ENCODE assay signal across 9 cellular contexts in genomic region chr16:68704232-68704867, GRCh38. TPM values are rescaled to one million over a fixed set of nuclear protein-coding genes. Genes with fewer than 3 reads are reported as not detected.
A peak's percentile ranks its signal among the peaks of the same experiment; 100 is the strongest.
DNase-seq lines count a peak whose midpoint lies in the region; ATAC-seq and TF ChIP-seq lines count a peak whose summit lies in the region.
"Had no signal": no experiment of that assay in that cellular context is flagged by ENCODE, and none has a peak within 500 bp of the region (broad histone marks: within the 10 kb centered on the region; RNA-seq: fewer than 3 reads in every experiment).

No MANE protein-coding gene starts in this region.

- no peak for TF ChIP-seq EP300 in transverse colon (IDR thresholded peaks at IDR 0.05; ENCODE audit: low read depth)

- no peaks in the 10 kb centered on the region for H3K9me3 ChIP-seq in Peyer's patch
- H3K9me3 ChIP-seq in transverse colon = no peaks in the 10 kb centered on the region

- H3K4me1 Mint-ChIP-seq in activated T-cell treated with anti-CD3 and anti-CD28 coated beads, Interleukin-2, amount 50 U/mL, for 72 hours (ENCODE audit: low read depth) = peaks cover 13% of the 10 kb centered on the region
- H3K4me1 Mint-ChIP-seq: activated naive CD4-positive, alpha-beta T cell treated with anti-CD3 and anti-CD28 coated beads, Interleukin-2, amount 50 U/mL, for 24 hours had no signal

- H3K36me3 ChIP-seq in Peyer's patch (no peaks in the 10 kb centered on the region), transverse colon (no peaks in the 10 kb centered on the region)

- H3K9me3 Mint-ChIP-seq in activated T-cell treated with anti-CD3 and anti-CD28 coated beads, Interleukin-2, amount 50 U/mL, for 72 hours = no peaks in the 10 kb centered on the region
- H3K9me3 Mint-ChIP-seq: activated naive CD4-positive, alpha-beta T cell treated with anti-CD3 and anti-CD28 coated beads, Interleukin-2, amount 50 U/mL, for 24 hours had no signal

- 36% methylated on average over 15 of the region's 15 CpGs; no CpG with 5 or more reads in 1 of the 2 donors for WGBS in transverse colon (ENCODE audit: low coverage in 1 of 2), 2 donors

- TF ChIP-seq CTCF in LNCAP (IDR thresholded peaks at IDR 0.05) (peak; percentile 95), Peyer's patch (IDR thresholded peaks at IDR 0.05) (peak; percentile 26 to 98 (median 86)), transverse colon (IDR thresholded peaks at IDR 0.05) (peak; percentile 69 to 96 (median 79))

- H3K27ac ChIP-seq in Peyer's patch (no peak overlapping the region), transverse colon (no peak overlapping the region)

- ATAC-seq in activated T-cell treated with anti-CD3 and anti-CD28 coated beads, Interleukin-2, amount 50 U/mL, for 72 hours (replicated peaks in 1 of 2) = peak; percentile 76 to 80
- no peak for ATAC-seq in HG03135 (IDR thresholded peaks at IDR 0.05; ENCODE audit: unreplicated experiment)

- TF ChIP-seq POLR2A in Peyer's patch (IDR thresholded peaks at IDR 0.05) = no peak
- no peak for TF ChIP-seq POLR2A in transverse colon (IDR thresholded peaks at IDR 0.05)

- no peaks in the 10 kb centered on the region for H3K27me3 Mint-ChIP-seq in activated T-cell treated with anti-CD3 and anti-CD28 coated beads, Interleukin-2, amount 50 U/mL, for 72 hours (ENCODE audit: low read depth)
- H3K27me3 Mint-ChIP-seq: activated naive CD4-positive, alpha-beta T cell treated with anti-CD3 and anti-CD28 coated beads, Interleukin-2, amount 50 U/mL, for 24 hours had no signal

- no peaks in the 10 kb centered on the region for H3K36me3 Mint-ChIP-seq in activated T-cell treated with anti-CD3 and anti-CD28 coated beads, Interleukin-2, amount 50 U/mL, for 72 hours (ENCODE audit: insufficient read depth in 2 of 2)
- H3K36me3 Mint-ChIP-seq: activated naive CD4-positive, alpha-beta T cell treated with anti-CD3 and anti-CD28 coated beads, Interleukin-2, amount 50 U/mL, for 24 hours had no signal

- intact Hi-C loops in transverse colon (cut with DNase I; ENCODE audit: low total_unique reads) = no loop called here

- no peaks in the 10 kb centered on the region for H3K27me3 ChIP-seq in Peyer's patch
- H3K27me3 ChIP-seq in transverse colon = no peaks in the 10 kb centered on the region

- H3K4me3 Mint-ChIP-seq in activated T-cell treated with anti-CD3 and anti-CD28 coated beads, Interleukin-2, amount 50 U/mL, for 72 hours = peak overlapping the region in 1 of 2 donors; percentile 29
- H3K4me3 Mint-ChIP-seq: activated naive CD4-positive, alpha-beta T cell treated with anti-CD3 and anti-CD28 coated beads, Interleukin-2, amount 50 U/mL, for 24 hours had no signal

- in situ Hi-C loops in transverse colon (cut with MboI; ENCODE audit: low pct_ligation_motif_present in 1 of 4, low pct_unique_long_range_greater_than_20kb in 1 of 4, low sequenced_read_pairs in 3 of 4) = loop anchor here in 3 of 4 donors (10.0 kb wide), 2 partner anchors 90 to 100 kb away; no protein-coding TSS in a partner anchor

- H3K4me1 ChIP-seq in Peyer's patch (peaks cover 0 to 16% (median 0%) of the 10 kb centered on the region in 4 donors), transverse colon (peaks cover 0 to 14% (median 6%) of the 10 kb centered on the region in 4 donors)

- no peak overlapping the region for H3K4me3 ChIP-seq in Peyer's patch
- no peak overlapping the region for H3K4me3 ChIP-seq in transverse colon

- H3K27ac Mint-ChIP-seq in activated T-cell treated with anti-CD3 and anti-CD28 coated beads, Interleukin-2, amount 50 U/mL, for 72 hours = no peak overlapping the region
- H3K27ac Mint-ChIP-seq: activated naive CD4-positive, alpha-beta T cell treated with anti-CD3 and anti-CD28 coated beads, Interleukin-2, amount 50 U/mL, for 24 hours had no signal

- DNase-seq in DMS79 (lab: John Stamatoyannopoulos, UW) = peak; percentile 41
- peak; percentile 43 to 92 (median 92) for DNase-seq in Peyer's patch
- DNase-seq in activated T-cell treated with anti-CD3 and anti-CD28 coated beads, Interleukin-2, amount 50 U/mL, for 72 hours = peak; percentile 68 to 74
- DNase-seq in fibroblast of the conjunctiva (ENCODE audit: low read depth) = peak; percentile 31
- DNase-seq in occipital lobe (lab: John Stamatoyannopoulos, UW) = peak; percentile 59
- DNase-seq in transverse colon = peak; percentile 92

RNA-seq across cellular contexts. Expression of gene CDH1, which starts 32.7 kb away (rescaled TPM):
- total RNA-seq in Peyer's patch (100 to 1,000 TPM in 3 of 4 donors, 10 to 100 TPM in 1; 56.9 to 612 (median 429) TPM), occipital lobe (1.1 TPM), transverse colon (100 to 1,000 TPM; 190 to 551 (median 434) TPM)
- 1 to 10 TPM; 5.2 to 8.6 TPM for total RNA-seq in activated T-cell treated with anti-CD3 and anti-CD28 coated beads, Interleukin-2, amount 50 U/mL, for 72 hours

RNA-seq across cellular contexts. Expression of gene CDH3, which starts 59.2 kb away (rescaled TPM):
- 1 to 10 TPM in 1 of 4 donors, under 1 TPM in 1, not detected in 2; 0.80 to 1.8 TPM for total RNA-seq in Peyer's patch
- 10 to 100 TPM; 15.2 to 24.3 TPM for total RNA-seq in activated T-cell treated with anti-CD3 and anti-CD28 coated beads, Interleukin-2, amount 50 U/mL, for 72 hours
- 7.5 TPM for total RNA-seq in occipital lobe
- 1 to 10 TPM in 1 of 4 donors, under 1 TPM in 1, not detected in 2; 0.32 to 2.0 TPM for total RNA-seq in transverse colon

Comparison
In these comparisons a context has a peak if more than half of its experiments do, and no peak if none do; other contexts are left out.
1. DNase-seq: peak in every context shown above with its lines; median percentile 92 in Peyer's patch; 92 in transverse colon; 71 in activated T-cell treated with anti-CD3 and anti-CD28 coated beads, Interleukin-2, amount 50 U/mL, for 72 hours; 59 in occipital lobe; 41 in DMS79; 31 in fibroblast of the conjunctiva.
2. RNA of gene CDH1, which starts 32.7 kb away (total RNA-seq): 190 to 551 TPM in transverse colon and 56.9 to 612 TPM in Peyer's patch; 5.2 to 8.6 TPM in activated T-cell treated with anti-CD3 and anti-CD28 coated beads, Interleukin-2, amount 50 U/mL, for 72 hours and 1.1 TPM in occipital lobe (single experiment); every median in the first group is over 4 times any median in the second.
3. Peak in every context shown above with its lines, with median percentiles within 50 percentile points of each other: CTCF ChIP-seq.